21 cellular contexts compared by ENCODE assay signal in the genomic region with DNA sequence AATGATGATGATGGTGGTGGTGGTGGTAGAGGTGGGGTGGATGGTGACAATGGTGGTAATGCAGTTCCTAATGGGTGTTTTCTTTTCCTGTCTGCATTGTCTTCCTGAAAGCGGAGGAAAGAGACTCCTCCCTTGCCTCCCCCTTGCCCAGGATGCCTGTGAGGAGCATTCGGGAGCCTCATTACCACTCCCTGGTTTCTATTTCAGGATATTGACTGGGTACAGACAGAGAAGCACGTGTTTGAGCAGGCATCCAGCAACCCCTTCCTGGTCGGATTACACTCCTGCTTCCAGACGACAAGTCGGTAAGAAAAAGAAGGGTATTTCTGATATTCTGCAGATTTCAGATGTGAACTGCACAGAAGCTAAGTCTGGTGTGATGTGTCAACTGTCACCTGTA.
"Had no signal": no experiment of that assay in that cellular context is flagged by ENCODE, and none has a peak within 500 bp of the region (broad histone marks: within the 10 kb centered on the region; RNA-seq: fewer than 3 reads in every experiment).

No MANE protein-coding gene starts in this region.

- H3K79me2 ChIP-seq: parathyroid adenoma had no signal

- ATAC-seq: naive thymus-derived CD8-positive, alpha-beta T cell; sciatic nerve had no signal

- H3K9me3 ChIP-seq: colonic mucosa, stomach, thyroid gland, vagina had no signal

- H3K4me1 ChIP-seq: colonic mucosa, parathyroid adenoma, stomach, vagina had no signal

- FAIRE-seq: endometrium, frontal cortex, keratinocyte had no signal

- H3K4me3 ChIP-seq: colonic mucosa, stomach, thyroid gland, vagina had no signal

- H3K27me3 ChIP-seq: colonic mucosa, stomach, thyroid gland, vagina had no signal

- H3K4me3 Mint-ChIP-seq: dendritic cell treated with granulocyte-macrophage colony-stimulating factor and Interleukin-4, amounts not matched to agents 40 ng/mL and 50 ng/mL, for 4 days; nephron progenitor cell; stimulated activated effector memory CD8-positive, alpha-beta T cell treated with anti-CD3 and anti-CD28 coated beads, Interleukin-12 subunit alpha, Interleukin-12 subunit beta, amount 100 ng/mL, for 72 hours had no signal

- H3K9ac ChIP-seq: parathyroid adenoma had no signal

- H3K27ac Mint-ChIP-seq: dendritic cell treated with granulocyte-macrophage colony-stimulating factor and Interleukin-4, amounts not matched to agents 40 ng/mL and 50 ng/mL, for 4 days; nephron progenitor cell; progenitor cell of endocrine pancreas had no signal

- H3K36me3 ChIP-seq: colonic mucosa, vagina had no signal

- H3K27ac ChIP-seq: colonic mucosa, parathyroid adenoma, stomach, thyroid gland, vagina had no signal

- H2AFZ ChIP-seq: parathyroid adenoma had no signal

- H3K27me3 Mint-ChIP-seq: dendritic cell treated with granulocyte-macrophage colony-stimulating factor and Interleukin-4, amounts not matched to agents 40 ng/mL and 50 ng/mL, for 4 days; naive thymus-derived CD8-positive, alpha-beta T cell; progenitor cell of endocrine pancreas had no signal

- DNase-seq: colonic mucosa; effector memory CD4-positive, alpha-beta T cell; mesendoderm; midbrain; naive thymus-derived CD8-positive, alpha-beta T cell; nephron progenitor cell; stimulated activated CD4-positive, alpha-beta T cell treated with anti-CD3 and anti-CD28 coated beads, Interleukin-2, amount 100 ng/mL, for 24 hours; stimulated activated CD4-positive, alpha-beta T cell treated with anti-CD3 and anti-CD28 coated beads, Interleukin-4, amount 100 ng/mL, for 24 hours; stimulated activated naive CD4-positive, alpha-beta T cell treated with Interleukin-2 at 50 U/mL for 16 hours; stomach; thyroid gland; trophoblast cell had no signal

- H3K36me3 Mint-ChIP-seq: stimulated activated effector memory CD8-positive, alpha-beta T cell treated with anti-CD3 and anti-CD28 coated beads, Interleukin-12 subunit alpha, Interleukin-12 subunit beta, amount 100 ng/mL, for 72 hours had no signal

- H3K9me3 Mint-ChIP-seq: nephron progenitor cell; stimulated activated effector memory CD8-positive, alpha-beta T cell treated with anti-CD3 and anti-CD28 coated beads, Interleukin-12 subunit alpha, Interleukin-12 subunit beta, amount 100 ng/mL, for 72 hours had no signal
